Comparison of ENCODE assay signal across 16 cellular contexts in genomic region chr11:125637840-125638239, GRCh38. TPM values are rescaled to one million over a fixed set of nuclear protein-coding genes. Genes with fewer than 3 reads are reported as not detected.
"Had no signal": no experiment of that assay in that cellular context is flagged by ENCODE, and none has a peak within 500 bp of the region (broad histone marks: within the 10 kb centered on the region; RNA-seq: fewer than 3 reads in every experiment).

No MANE protein-coding gene starts in this region.

- H3K4me1 ChIP-seq: heart left ventricle, neural progenitor cell, stomach, testis, upper lobe of right lung had no signal

- H2AFZ ChIP-seq: neural progenitor cell had no signal

- ATAC-seq: heart left ventricle, upper lobe of right lung had no signal

- H3K9ac ChIP-seq: neural progenitor cell had no signal

- H3K27ac ChIP-seq: cardiac muscle cell, epithelial cell of prostate, heart left ventricle, neural progenitor cell, ovary, stomach, testis, upper lobe of right lung had no signal

- H3K9me3 ChIP-seq: heart left ventricle, ovary, stomach, testis, upper lobe of right lung had no signal

- DNase-seq: activated CD4-positive, CD25-positive, alpha-beta regulatory T cell; activated naive CD4-positive, alpha-beta T cell treated with anti-CD3 and anti-CD28 coated beads, Interleukin-2, amount 50 U/mL, for 16 hours; activated T-cell treated with anti-CD3 and anti-CD28 coated beads, Interleukin-2, amount 50 U/mL, for 24 hours; heart left ventricle; midbrain; ovary; stimulated activated CD4-positive, alpha-beta T cell treated with anti-CD3 and anti-CD28 coated beads, Interleukin-12 subunit alpha, Interleukin-12 subunit beta, amount 100 ng/mL, for 4 hours; stimulated activated CD4-positive, alpha-beta T cell treated with anti-CD3 and anti-CD28 coated beads, Interleukin-2, amount 100 ng/mL, for 24 hours; stomach; testis; upper lobe of right lung had no signal

- H3K4me2 ChIP-seq: neural progenitor cell had no signal

- H3K4me3 ChIP-seq: cardiac muscle cell, heart left ventricle, lung, neural progenitor cell, ovary, stomach, testis, upper lobe of right lung had no signal

- H3K36me3 ChIP-seq: ovary, upper lobe of right lung had no signal

- H3K27me3 ChIP-seq: cardiac muscle cell, heart left ventricle, neural progenitor cell, ovary, stomach, testis, upper lobe of right lung had no signal

RNA-seq across cellular contexts. Expression of gene ACRV1, which starts 42.8 kb away (rescaled TPM):
- total RNA-seq: cardiac muscle cell, heart left ventricle, lung, ovary, pulmonary artery endothelial cell, stomach, upper lobe of right lung had no signal
